ENCODE assay signal across 20 cellular contexts in genomic region chr9:135605238-135605781, GRCh38. TPM values are rescaled to one million over a fixed set of nuclear protein-coding genes. Genes with fewer than 3 reads are reported as not detected.
DNase-seq lines count a peak whose midpoint lies in the region; ATAC-seq and TF ChIP-seq lines count a peak whose summit lies in the region.
"Had no signal": no experiment of that assay in that cellular context is flagged by ENCODE, and none has a peak within 500 bp of the region (broad histone marks: within the 10 kb centered on the region; RNA-seq: fewer than 3 reads in every experiment).

No MANE protein-coding gene starts in this region.

- H3K36me3 ChIP-seq in RWPE2 (ENCODE audit: low read depth): no peaks in the 10 kb centered on the region
- no peaks in the 10 kb centered on the region for H3K36me3 ChIP-seq in tibial artery
- H3K36me3 ChIP-seq: adrenal gland, neural progenitor cell had no signal

- no peaks in the 10 kb centered on the region for H3K36me3 Mint-ChIP-seq in activated naive CD4-positive, alpha-beta T cell treated with anti-CD3 and anti-CD28 coated beads, Interleukin-2, amount 10 ng/mL, durations not matched to agents 7 days and 5 days
- H3K36me3 Mint-ChIP-seq: IgD-negative memory B cell, memory B cell, neural progenitor cell had no signal

- peak; percentile 13 for DNase-seq in activated naive CD4-positive, alpha-beta T cell treated with anti-CD3 and anti-CD28 coated beads, Interleukin-2, amount 10 ng/mL, durations not matched to agents 7 days and 5 days
- DNase-seq in activated naive CD4-positive, alpha-beta T cell (lab: John Stamatoyannopoulos, UW): no peak
- peak; percentile 39 for DNase-seq in RWPE2 (ENCODE audit: low spot score)
- DNase-seq in left lobe of liver (ENCODE audit: low spot score): peak; percentile 39
- DNase-seq in stimulated activated CD8-positive, alpha-beta memory T cell treated with anti-CD3 and anti-CD28 coated beads, Interleukin-4, amount 100 ng/mL, for 48 hours: peak; percentile 15
- DNase-seq in omental fat pad (ENCODE audit: low spot score): no peak
- DNase-seq in SK-N-DZ (ENCODE audit: low spot score): no peak
- no peak for DNase-seq in tibial artery
- DNase-seq: activated CD4-positive, CD25-positive, alpha-beta regulatory T cell; MV-4-11; NCI-H2107; NCI-H774; stimulated activated naive CD4-positive, alpha-beta T cell treated with Interleukin-2 at 50 U/mL for 16 hours had no signal

- no peaks in the 10 kb centered on the region for H3K4me1 Mint-ChIP-seq in activated naive CD4-positive, alpha-beta T cell treated with anti-CD3 and anti-CD28 coated beads, Interleukin-2, amount 10 ng/mL, durations not matched to agents 7 days and 5 days
- H3K4me1 Mint-ChIP-seq: IgD-negative memory B cell had no signal

- H3K9me3 ChIP-seq in RWPE2 (ENCODE audit: severe bottlenecking): no peaks in the 10 kb centered on the region
- no peaks in the 10 kb centered on the region for H3K9me3 ChIP-seq in tibial artery
- H3K9me3 ChIP-seq: adrenal gland had no signal

- no peak overlapping the region for H3K4me3 Mint-ChIP-seq in activated naive CD4-positive, alpha-beta T cell treated with anti-CD3 and anti-CD28 coated beads, Interleukin-2, amount 10 ng/mL, durations not matched to agents 7 days and 5 days
- H3K4me3 Mint-ChIP-seq: H9; IgD-negative memory B cell; memory B cell; neural progenitor cell; T-helper 1 cell treated with Interleukin-12 subunit alpha and Interleukin-12 subunit beta and Interleukin-4 antibody, amounts not matched to agents 30 μg/mL and 1 μg/mL, for 36 hours had no signal

- H3K27ac Mint-ChIP-seq in activated naive CD4-positive, alpha-beta T cell treated with anti-CD3 and anti-CD28 coated beads, Interleukin-2, amount 10 ng/mL, durations not matched to agents 7 days and 5 days: no peak overlapping the region
- H3K27ac Mint-ChIP-seq: H9; IgD-negative memory B cell; memory B cell; neural progenitor cell; T-helper 1 cell treated with Interleukin-12 subunit alpha and Interleukin-12 subunit beta and Interleukin-4 antibody, amounts not matched to agents 30 μg/mL and 1 μg/mL, for 36 hours had no signal

- H3K27me3 Mint-ChIP-seq in activated naive CD4-positive, alpha-beta T cell treated with anti-CD3 and anti-CD28 coated beads, Interleukin-2, amount 10 ng/mL, durations not matched to agents 7 days and 5 days: peaks cover 10% of the 10 kb centered on the region

- no peaks in the 10 kb centered on the region for H3K9me3 Mint-ChIP-seq in activated naive CD4-positive, alpha-beta T cell treated with anti-CD3 and anti-CD28 coated beads, Interleukin-2, amount 10 ng/mL, durations not matched to agents 7 days and 5 days
- H3K9me3 Mint-ChIP-seq: IgD-negative memory B cell; neural progenitor cell; T-helper 1 cell treated with Interleukin-12 subunit alpha and Interleukin-12 subunit beta and Interleukin-4 antibody, amounts not matched to agents 30 μg/mL and 1 μg/mL, for 36 hours had no signal

- ATAC-seq in RWPE2 (ENCODE audit: low read depth) (no peak), left lobe of liver (no peak), omental fat pad (ENCODE audit: low FRiP score) (no peak)

- no peaks in the 10 kb centered on the region for H3K27me3 ChIP-seq in RWPE2 (ENCODE audit: insufficient read depth, poor library complexity, severe bottlenecking)
- H3K27me3 ChIP-seq in tibial artery: peaks cover 0 to 45% of the 10 kb centered on the region in 2 donors
- H3K27me3 ChIP-seq: adrenal gland had no signal

- H3K27ac ChIP-seq in RWPE2 (ENCODE audit: poor library complexity, severe bottlenecking) (no peak overlapping the region), tibial artery (no peak overlapping the region)
- H3K27ac ChIP-seq: adrenal gland, neural progenitor cell had no signal

- CTCF ChIA-PET in activated naive CD4-positive, alpha-beta T cell treated with anti-CD3 and anti-CD28 coated beads, Interleukin-2, amount 10 ng/mL, durations not matched to agents 7 days and 5 days (lab: Charles Lee): no interaction called here

- H3K4me3 ChIP-seq in RWPE2 (ENCODE audit: severe bottlenecking) (no peak overlapping the region), tibial artery (no peak overlapping the region)
- H3K4me3 ChIP-seq: adrenal gland, neural progenitor cell, smooth muscle cell had no signal

- no peaks in the 10 kb centered on the region for H3K4me1 ChIP-seq in RWPE2 (ENCODE audit: insufficient read depth, poor library complexity, severe bottlenecking)
- H3K4me1 ChIP-seq in tibial artery: no peaks in the 10 kb centered on the region
- H3K4me1 ChIP-seq: adrenal gland, neural progenitor cell had no signal

- TF ChIP-seq CTCF in RWPE2 (IDR thresholded peaks at IDR 0.05; ENCODE audit: poor library complexity, severe bottlenecking) (no peak), omental fat pad (IDR thresholded peaks at IDR 0.05) (no peak), tibial artery (IDR thresholded peaks at IDR 0.05) (no peak)

- intact Hi-C loops in tibial artery (cut with DNase I; ENCODE audit: low total_unique reads): no loop called here

RNA-seq across cellular contexts. Expression of gene GLT6D1, which starts 34.0 kb away (rescaled TPM):
- not detected for total RNA-seq in left lobe of liver
- total RNA-seq in omental fat pad: not detected
- not detected in 2 replicates for polyA plus RNA-seq in SK-N-DZ (2014; cell fraction: cytosol; rRNA removed)
- not detected in 2 replicates for polyA plus RNA-seq in SK-N-DZ (2014; cell fraction: nucleus; rRNA removed)
- total RNA-seq: adrenal gland, H9, smooth muscle cell had no signal
- polyA plus RNA-seq: adrenal gland, IgD-negative memory B cell, smooth muscle cell had no signal

RNA-seq across cellular contexts. Expression of gene PAEP, which starts 43.8 kb away (rescaled TPM):
- total RNA-seq in left lobe of liver (not detected), omental fat pad (not detected)
- not detected in 2 replicates for polyA plus RNA-seq in SK-N-DZ (2014; cell fraction: cytosol; rRNA removed)
- not detected in 2 replicates for polyA plus RNA-seq in SK-N-DZ (2014; cell fraction: nucleus; rRNA removed)
- total RNA-seq: adrenal gland, H9 had no signal
- polyA plus RNA-seq: adrenal gland, IgD-negative memory B cell, smooth muscle cell had no signal

RNA-seq across cellular contexts. Expression of gene LCN9, which starts 57.8 kb away (rescaled TPM):
- total RNA-seq in left lobe of liver (not detected), omental fat pad (1 to 10 TPM in 1 of 4 donors, not detected in 3; 1.4 TPM)
- not detected in 2 replicates for polyA plus RNA-seq in SK-N-DZ (2014; cell fraction: cytosol; rRNA removed)
- polyA plus RNA-seq in SK-N-DZ (2014; cell fraction: nucleus; rRNA removed): not detected in 2 replicates
- total RNA-seq: adrenal gland had no signal
- polyA plus RNA-seq: adrenal gland, IgD-negative memory B cell had no signal

RNA-seq across cellular contexts. Expression of gene OBP2A, which starts 59.4 kb away (rescaled TPM):
- not detected for total RNA-seq in left lobe of liver
- total RNA-seq in omental fat pad: not detected
- polyA plus RNA-seq in SK-N-DZ (2014; cell fraction: cytosol; rRNA removed): not detected in 2 replicates
- not detected in 2 replicates for polyA plus RNA-seq in SK-N-DZ (2014; cell fraction: nucleus; rRNA removed)
- total RNA-seq: adrenal gland, H9, smooth muscle cell had no signal
- polyA plus RNA-seq: adrenal gland, IgD-negative memory B cell had no signal

Comparison
In these comparisons a context has a peak if more than half of its experiments do, and no peak if none do; other contexts are left out.
1. DNase-seq: peak in activated naive CD4-positive, alpha-beta T cell treated with anti-CD3 and anti-CD28 coated beads, Interleukin-2, amount 10 ng/mL, durations not matched to agents 7 days and 5 days (single experiment), RWPE2 (single experiment), left lobe of liver (single experiment) and stimulated activated CD8-positive, alpha-beta memory T cell treated with anti-CD3 and anti-CD28 coated beads, Interleukin-4, amount 100 ng/mL, for 48 hours (single experiment); none in activated naive CD4-positive, alpha-beta T cell (0 of 4), omental fat pad (single experiment), SK-N-DZ (single experiment) and tibial artery (0 of 2).